8 cellular contexts compared by ENCODE assay signal in the genomic region with DNA sequence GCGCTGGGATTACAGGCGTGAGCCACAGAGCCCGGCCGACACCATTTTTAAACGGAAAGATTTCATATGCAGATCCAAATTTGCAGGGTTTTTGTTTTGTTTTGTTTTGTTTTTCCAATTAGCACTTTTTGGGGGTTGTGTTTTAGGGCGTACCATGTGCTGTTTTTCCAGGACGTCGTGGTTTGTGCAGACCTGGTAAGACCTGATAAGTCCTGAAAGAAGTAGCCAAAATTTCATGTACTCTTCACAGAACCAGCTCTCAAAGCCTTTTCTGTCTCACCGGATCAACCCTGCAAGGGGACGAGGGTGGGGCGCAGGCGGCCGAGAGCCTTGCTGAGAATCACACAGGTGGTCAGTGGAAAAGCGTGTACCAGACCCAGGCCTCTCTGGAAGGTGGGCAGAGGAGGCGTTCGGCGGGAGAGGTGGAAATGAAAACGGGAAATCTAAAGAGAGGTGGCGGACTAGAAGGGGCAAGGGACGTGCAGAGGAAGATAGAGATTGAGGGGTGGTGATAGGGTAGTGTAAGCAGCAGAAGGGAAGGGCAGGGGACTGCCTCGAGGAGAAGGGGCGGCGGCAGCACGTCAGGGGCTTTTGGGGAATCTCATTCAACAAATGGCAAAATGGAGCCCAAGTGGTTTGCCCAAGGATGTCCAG. TPM values are rescaled to one million over a fixed set of nuclear protein-coding genes. Genes with fewer than 3 reads are reported as not detected.
DNase-seq lines count a peak whose midpoint lies in the region; ATAC-seq and TF ChIP-seq lines count a peak whose summit lies in the region.

No MANE protein-coding gene starts in this region.

- ATAC-seq in body of pancreas: no peak
- peak; percentile 26 for ATAC-seq in left colon
- ATAC-seq in HG03139 (IDR thresholded peaks at IDR 0.05; ENCODE audit: unreplicated experiment): no peak

- H3K4me3 ChIP-seq in GM12864 (ENCODE audit: low read depth, low read length) (peak overlapping the region; percentile 64), body of pancreas (peak overlapping the region; percentile 33 to 40), suprapubic skin (peak overlapping the region; percentile 91)

- no peak for TF ChIP-seq EP300 in suprapubic skin (IDR thresholded peaks at IDR 0.05)

- TF ChIP-seq CTCF in GM12864 (IDR thresholded peaks at IDR 0.05; ENCODE audit: low read depth, low read length, missing control alignments) (no peak), body of pancreas (IDR thresholded peaks at IDR 0.05) (no peak), suprapubic skin (IDR thresholded peaks at IDR 0.05) (no peak)

- H3K27me3 ChIP-seq in body of pancreas (no peaks in the 10 kb centered on the region), suprapubic skin (no peaks in the 10 kb centered on the region)

- no peak for TF ChIP-seq POLR2A in body of pancreas (IDR thresholded peaks at IDR 0.05)
- no peak for TF ChIP-seq POLR2A in suprapubic skin (IDR thresholded peaks at IDR 0.05)

- H3K27ac ChIP-seq in body of pancreas (peak overlapping the region; percentile 87 to 96 (median 92)), suprapubic skin (peak overlapping the region; percentile 97)

- WGBS in body of pancreas, 2 donors: 13% methylated on average over 24 of the region's 24 CpGs
- 17% methylated on average over 24 of the region's 24 CpGs for WGBS in suprapubic skin

- DNase-seq in GM12864 (ENCODE audit: low read depth) (no peak), NCI-H69 (lab: John Stamatoyannopoulos, UW) (peak; percentile 60), body of pancreas (peak; percentile 7 to 34 (median 20)), left colon (peak in 1 of 2 donors; percentile 40), suprapubic skin (ENCODE audit: low spot score in 2 of 2) (peak in 1 of 2 donors; percentile 69), NCI-H526 (lab: John Stamatoyannopoulos, UW) (no peak), COLO668 (lab: John Stamatoyannopoulos, UW; ENCODE audit: unreplicated experiment) (no peak)

- H3K4me1 ChIP-seq in body of pancreas (peaks cover 29% of the 10 kb centered on the region), suprapubic skin (peaks cover 32% of the 10 kb centered on the region)

- H3K36me3 ChIP-seq in body of pancreas (replicated peaks in 1 of 2; ENCODE audit: insufficient read depth in 1 of 2, low read depth in 2 of 2) (no peaks in the 10 kb centered on the region), suprapubic skin (no peaks in the 10 kb centered on the region)

- no peaks in the 10 kb centered on the region for H3K9me3 ChIP-seq in body of pancreas
- H3K9me3 ChIP-seq in suprapubic skin: no peaks in the 10 kb centered on the region

- intact Hi-C loops in body of pancreas (cut with DNase I): no loop called here
- intact Hi-C loops in left colon (cut with DNase I, micrococcal nuclease): no loop called here

RNA-seq across cellular contexts. Expression of a gene that starts 1.2 kb away (rescaled TPM):
- total RNA-seq in body of pancreas (10 to 100 TPM; 15.8 to 44.2 TPM), left colon (10 to 100 TPM; 32.6 to 39.1 TPM), suprapubic skin (10 to 100 TPM; 28.8 to 41.9 (median 37.1) TPM)

RNA-seq across cellular contexts. Expression of a gene that starts 30.7 kb away (rescaled TPM):
- 10 to 100 TPM; 39.6 to 57.3 TPM for total RNA-seq in body of pancreas
- 100 to 1,000 TPM; 279 to 282 TPM for total RNA-seq in left colon
- 100 to 1,000 TPM; 298 to 644 (median 435) TPM for total RNA-seq in suprapubic skin

RNA-seq across cellular contexts. Expression of a gene that starts 58.5 kb away (rescaled TPM):
- total RNA-seq in body of pancreas (10 to 100 TPM; 20.1 to 44.1 TPM), left colon (100 to 1,000 TPM; 194 to 226 TPM), suprapubic skin (100 to 1,000 TPM; 119 to 173 (median 161) TPM)

RNA-seq across cellular contexts. Expression of a gene that starts 58.6 kb away (rescaled TPM):
- total RNA-seq in body of pancreas (10 to 100 TPM; 19.2 to 32.0 TPM), left colon (10 to 100 TPM; 15.9 to 24.9 TPM), suprapubic skin (10 to 100 TPM; 21.9 to 33.9 (median 30.5) TPM)

Comparison
In these comparisons a context has a peak if more than half of its experiments do, and no peak if none do; other contexts are left out.
1. DNase-seq: peak in NCI-H69 (single experiment) and body of pancreas (4 of 4); none in GM12864 (single experiment), NCI-H526 (0 of 2) and COLO668 (single experiment).
2. H3K4me3 ChIP-seq: peak in every context shown above with its lines; median percentile 91 in suprapubic skin; 64 in GM12864; 36 in body of pancreas.
3. RNA of a gene that starts 30.7 kb away (total RNA-seq): 298 to 644 TPM in suprapubic skin and 279 to 282 TPM in left colon; 39.6 to 57.3 TPM in body of pancreas; every median in the first group is over 4 times any median in the second.